1 cellular context compared by ENCODE assay signal in the genomic region with DNA sequence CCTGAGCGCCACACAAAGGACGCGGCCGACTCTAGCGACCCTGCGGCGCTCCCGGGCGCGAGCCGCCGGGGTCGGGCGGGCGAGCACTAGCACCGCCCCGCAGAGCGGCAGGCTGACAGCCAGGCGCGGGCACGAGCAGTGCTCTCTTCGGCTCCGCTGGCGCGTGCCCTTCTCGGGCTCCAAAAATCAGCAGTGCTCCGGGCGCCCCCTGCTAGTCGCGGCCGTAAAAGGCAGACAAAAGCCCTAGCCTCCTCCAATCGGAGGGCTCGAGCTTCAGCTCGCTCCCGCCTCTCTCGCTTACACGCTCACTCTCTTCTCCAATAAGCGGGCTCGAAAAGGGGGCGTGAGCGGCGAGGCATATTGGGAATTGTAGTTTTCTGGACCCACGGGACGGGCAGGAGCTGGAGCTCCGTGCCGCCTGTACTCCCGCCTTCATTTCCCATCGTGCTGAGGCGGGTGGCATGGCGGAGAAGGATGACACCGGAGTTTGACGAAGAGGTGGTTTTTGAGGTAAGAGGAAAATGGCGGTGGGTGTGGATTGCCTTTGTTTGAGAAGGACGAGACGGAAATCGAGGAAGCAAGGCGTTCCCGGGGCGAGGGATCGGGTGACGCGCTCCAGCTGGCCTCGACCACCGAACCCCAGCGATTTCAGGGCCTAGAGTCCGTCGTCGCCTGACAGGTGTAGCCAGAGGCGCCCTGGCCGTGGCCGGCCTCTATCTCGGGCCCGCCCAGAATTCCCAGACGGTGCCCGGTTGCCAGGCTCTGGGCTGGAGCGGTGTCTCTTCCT.
TF ChIP-seq lines count a peak whose summit lies in the region.

FGD6 (minus strand) TSS at position 91 of the 787 bp plus-strand sequence. CDS start 227 bp downstream, outside the sequence.
A gene with protein sequence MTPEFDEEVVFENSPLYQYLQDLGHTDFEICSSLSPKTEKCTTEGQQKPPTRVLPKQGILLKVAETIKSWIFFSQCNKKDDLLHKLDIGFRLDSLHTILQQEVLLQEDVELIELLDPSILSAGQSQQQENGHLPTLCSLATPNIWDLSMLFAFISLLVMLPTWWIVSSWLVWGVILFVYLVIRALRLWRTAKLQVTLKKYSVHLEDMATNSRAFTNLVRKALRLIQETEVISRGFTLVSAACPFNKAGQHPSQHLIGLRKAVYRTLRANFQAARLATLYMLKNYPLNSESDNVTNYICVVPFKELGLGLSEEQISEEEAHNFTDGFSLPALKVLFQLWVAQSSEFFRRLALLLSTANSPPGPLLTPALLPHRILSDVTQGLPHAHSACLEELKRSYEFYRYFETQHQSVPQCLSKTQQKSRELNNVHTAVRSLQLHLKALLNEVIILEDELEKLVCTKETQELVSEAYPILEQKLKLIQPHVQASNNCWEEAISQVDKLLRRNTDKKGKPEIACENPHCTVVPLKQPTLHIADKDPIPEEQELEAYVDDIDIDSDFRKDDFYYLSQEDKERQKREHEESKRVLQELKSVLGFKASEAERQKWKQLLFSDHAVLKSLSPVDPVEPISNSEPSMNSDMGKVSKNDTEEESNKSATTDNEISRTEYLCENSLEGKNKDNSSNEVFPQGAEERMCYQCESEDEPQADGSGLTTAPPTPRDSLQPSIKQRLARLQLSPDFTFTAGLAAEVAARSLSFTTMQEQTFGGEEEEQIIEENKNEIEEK (plus strand): TSS at position 431 of the 787 bp plus-strand sequence. CDS start 44 bp downstream, at position 475.

TF ChIP-seq in GM12878, 131 proteins besides CTCF, POLR2A, EP300 and RAD21 (continued from another document and continues in another):
- TF ChIP-seq, protein P1, sequence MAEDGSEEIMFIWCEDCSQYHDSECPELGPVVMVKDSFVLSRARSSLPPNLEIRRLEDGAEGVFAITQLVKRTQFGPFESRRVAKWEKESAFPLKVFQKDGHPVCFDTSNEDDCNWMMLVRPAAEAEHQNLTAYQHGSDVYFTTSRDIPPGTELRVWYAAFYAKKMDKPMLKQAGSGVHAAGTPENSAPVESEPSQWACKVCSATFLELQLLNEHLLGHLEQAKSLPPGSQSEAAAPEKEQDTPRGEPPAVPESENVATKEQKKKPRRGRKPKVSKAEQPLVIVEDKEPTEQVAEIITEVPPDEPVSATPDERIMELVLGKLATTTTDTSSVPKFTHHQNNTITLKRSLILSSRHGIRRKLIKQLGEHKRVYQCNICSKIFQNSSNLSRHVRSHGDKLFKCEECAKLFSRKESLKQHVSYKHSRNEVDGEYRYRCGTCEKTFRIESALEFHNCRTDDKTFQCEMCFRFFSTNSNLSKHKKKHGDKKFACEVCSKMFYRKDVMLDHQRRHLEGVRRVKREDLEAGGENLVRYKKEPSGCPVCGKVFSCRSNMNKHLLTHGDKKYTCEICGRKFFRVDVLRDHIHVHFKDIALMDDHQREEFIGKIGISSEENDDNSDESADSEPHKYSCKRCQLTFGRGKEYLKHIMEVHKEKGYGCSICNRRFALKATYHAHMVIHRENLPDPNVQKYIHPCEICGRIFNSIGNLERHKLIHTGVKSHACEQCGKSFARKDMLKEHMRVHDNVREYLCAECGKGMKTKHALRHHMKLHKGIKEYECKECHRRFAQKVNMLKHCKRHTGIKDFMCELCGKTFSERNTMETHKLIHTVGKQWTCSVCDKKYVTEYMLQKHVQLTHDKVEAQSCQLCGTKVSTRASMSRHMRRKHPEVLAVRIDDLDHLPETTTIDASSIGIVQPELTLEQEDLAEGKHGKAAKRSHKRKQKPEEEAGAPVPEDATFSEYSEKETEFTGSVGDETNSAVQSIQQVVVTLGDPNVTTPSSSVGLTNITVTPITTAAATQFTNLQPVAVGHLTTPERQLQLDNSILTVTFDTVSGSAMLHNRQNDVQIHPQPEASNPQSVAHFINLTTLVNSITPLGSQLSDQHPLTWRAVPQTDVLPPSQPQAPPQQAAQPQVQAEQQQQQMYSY (CRISPR knock-in tag; IDR thresholded peaks at IDR 0.05): no peak
- TF ChIP-seq MYC (IDR thresholded peaks at IDR 0.05; ENCODE audit: insufficient read depth, insufficient read length, insufficient replicate concordance, low read length, severe bottlenecking) (no peak), ATF2 (IDR thresholded peaks at IDR 0.05; ENCODE audit: low read length) (no peak), HCFC1 (IDR thresholded peaks at IDR 0.05; ENCODE audit: low read length) (peak; percentile 97), ASH2L (IDR thresholded peaks at IDR 0.05; ENCODE audit: borderline replicate concordance, low read depth) (no peak), MXI1 (IDR thresholded peaks at IDR 0.05; ENCODE audit: low read depth, low read length) (peak; percentile 70), POU2F2 (IDR thresholded peaks at IDR 0.05; ENCODE audit: borderline replicate concordance, low read depth, low read length) (no peak), ZSCAN29 (IDR thresholded peaks at IDR 0.05) (no peak), IKZF2 (IDR thresholded peaks at IDR 0.05) (peak; percentile 77 to 82), NBN (IDR thresholded peaks at IDR 0.05) (peak; percentile 74; the same call in 1 of the 2 replicates), TBL1XR1 (IDR thresholded peaks at IDR 0.05; ENCODE audit: low read depth, low read length) (no peak), ZNF24 (IDR thresholded peaks at IDR 0.05) (no peak), HDAC6 (IDR thresholded peaks at IDR 0.05; ENCODE audit: unreplicated experiment) (no peak), SMAD1 (IDR thresholded peaks at IDR 0.05; ENCODE audit: low read depth, partially characterized antibody) (no peak), SUPT20H (IDR thresholded peaks at IDR 0.05; ENCODE audit: borderline replicate concordance, control insufficient read depth, low read depth, low read length) (no peak), ZBTB40 (IDR thresholded peaks at IDR 0.05; ENCODE audit: borderline replicate concordance) (no peak), ESRRA (IDR thresholded peaks at IDR 0.05; ENCODE audit: low read length) (no peak), HDGF (IDR thresholded peaks at IDR 0.05) (0 out of 2 replicates have a peak, but pooled peaks have one; percentile 61), BCL3 (IDR thresholded peaks at IDR 0.05; ENCODE audit: borderline replicate concordance, insufficient read depth, low read depth, low read length, poor library complexity, severe bottlenecking) (peak; percentile 44), BMI1 (IDR thresholded peaks at IDR 0.05; ENCODE audit: borderline replicate concordance) (no peak), TARDBP (IDR thresholded peaks at IDR 0.05; ENCODE audit: borderline replicate concordance) (peak; percentile 89), CREM (IDR thresholded peaks at IDR 0.05; ENCODE audit: low read depth) (peak; percentile 93), IKZF1 (conservative IDR thresholded peaks at IDR 0.05) (peak; percentile 91), NKRF (conservative IDR thresholded peaks at IDR 0.05) (peak; percentile 89), BRCA1 (IDR thresholded peaks at IDR 0.05; ENCODE audit: low read depth, low read length) (no peak)
- TF ChIP-seq, protein P2, sequence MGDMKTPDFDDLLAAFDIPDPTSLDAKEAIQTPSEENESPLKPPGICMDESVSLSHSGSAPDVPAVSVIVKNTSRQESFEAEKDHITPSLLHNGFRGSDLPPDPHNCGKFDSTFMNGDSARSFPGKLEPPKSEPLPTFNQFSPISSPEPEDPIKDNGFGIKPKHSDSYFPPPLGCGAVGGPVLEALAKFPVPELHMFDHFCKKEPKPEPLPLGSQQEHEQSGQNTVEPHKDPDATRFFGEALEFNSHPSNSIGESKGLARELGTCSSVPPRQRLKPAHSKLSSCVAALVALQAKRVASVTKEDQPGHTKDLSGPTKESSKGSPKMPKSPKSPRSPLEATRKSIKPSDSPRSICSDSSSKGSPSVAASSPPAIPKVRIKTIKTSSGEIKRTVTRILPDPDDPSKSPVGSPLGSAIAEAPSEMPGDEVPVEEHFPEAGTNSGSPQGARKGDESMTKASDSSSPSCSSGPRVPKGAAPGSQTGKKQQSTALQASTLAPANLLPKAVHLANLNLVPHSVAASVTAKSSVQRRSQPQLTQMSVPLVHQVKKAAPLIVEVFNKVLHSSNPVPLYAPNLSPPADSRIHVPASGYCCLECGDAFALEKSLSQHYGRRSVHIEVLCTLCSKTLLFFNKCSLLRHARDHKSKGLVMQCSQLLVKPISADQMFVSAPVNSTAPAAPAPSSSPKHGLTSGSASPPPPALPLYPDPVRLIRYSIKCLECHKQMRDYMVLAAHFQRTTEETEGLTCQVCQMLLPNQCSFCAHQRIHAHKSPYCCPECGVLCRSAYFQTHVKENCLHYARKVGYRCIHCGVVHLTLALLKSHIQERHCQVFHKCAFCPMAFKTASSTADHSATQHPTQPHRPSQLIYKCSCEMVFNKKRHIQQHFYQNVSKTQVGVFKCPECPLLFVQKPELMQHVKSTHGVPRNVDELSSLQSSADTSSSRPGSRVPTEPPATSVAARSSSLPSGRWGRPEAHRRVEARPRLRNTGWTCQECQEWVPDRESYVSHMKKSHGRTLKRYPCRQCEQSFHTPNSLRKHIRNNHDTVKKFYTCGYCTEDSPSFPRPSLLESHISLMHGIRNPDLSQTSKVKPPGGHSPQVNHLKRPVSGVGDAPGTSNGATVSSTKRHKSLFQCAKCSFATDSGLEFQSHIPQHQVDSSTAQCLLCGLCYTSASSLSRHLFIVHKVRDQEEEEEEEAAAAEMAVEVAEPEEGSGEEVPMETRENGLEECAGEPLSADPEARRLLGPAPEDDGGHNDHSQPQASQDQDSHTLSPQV (IDR thresholded peaks at IDR 0.05): no peak; the same call in 1 of the 2 replicates
- TF ChIP-seq, protein P3, sequence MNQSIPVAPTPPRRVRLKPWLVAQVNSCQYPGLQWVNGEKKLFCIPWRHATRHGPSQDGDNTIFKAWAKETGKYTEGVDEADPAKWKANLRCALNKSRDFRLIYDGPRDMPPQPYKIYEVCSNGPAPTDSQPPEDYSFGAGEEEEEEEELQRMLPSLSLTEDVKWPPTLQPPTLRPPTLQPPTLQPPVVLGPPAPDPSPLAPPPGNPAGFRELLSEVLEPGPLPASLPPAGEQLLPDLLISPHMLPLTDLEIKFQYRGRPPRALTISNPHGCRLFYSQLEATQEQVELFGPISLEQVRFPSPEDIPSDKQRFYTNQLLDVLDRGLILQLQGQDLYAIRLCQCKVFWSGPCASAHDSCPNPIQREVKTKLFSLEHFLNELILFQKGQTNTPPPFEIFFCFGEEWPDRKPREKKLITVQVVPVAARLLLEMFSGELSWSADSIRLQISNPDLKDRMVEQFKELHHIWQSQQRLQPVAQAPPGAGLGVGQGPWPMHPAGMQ (IDR thresholded peaks at IDR 0.05; ENCODE audit: borderline replicate concordance): no peak; the same call in 1 of the 2 replicates
